ENCODE assay signal across 8 cellular contexts in the genomic region with DNA sequence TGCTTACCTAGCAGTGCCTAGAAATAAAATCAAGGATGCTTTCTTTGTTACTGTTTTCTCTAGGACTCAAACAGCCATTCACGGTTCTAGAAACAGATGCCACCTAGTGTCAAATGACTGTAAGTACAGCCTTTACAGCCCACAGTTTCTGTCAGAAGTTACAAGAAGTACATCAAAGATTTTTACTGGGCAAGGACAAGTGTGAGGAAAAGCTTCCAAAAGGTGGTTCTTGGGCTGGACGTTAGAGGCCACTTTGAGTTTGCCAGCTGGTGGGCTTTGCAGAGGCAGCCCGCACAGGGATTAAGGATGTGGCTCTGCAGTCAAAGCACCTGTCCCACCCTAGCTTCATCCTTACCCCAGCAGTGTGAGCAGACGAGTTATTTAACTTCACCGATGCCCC. TPM values are rescaled to one million over a fixed set of nuclear protein-coding genes. Genes with fewer than 3 reads are reported as not detected.
DNase-seq lines count a peak whose midpoint lies in the region; ATAC-seq and TF ChIP-seq lines count a peak whose summit lies in the region.

No MANE protein-coding gene starts in this region.

- H3K36me3 ChIP-seq in OCI-LY3 (replicated peaks; ENCODE audit: low read depth, low read length) (no peaks in the 10 kb centered on the region), upper lobe of right lung (no peaks in the 10 kb centered on the region)

- H3K27me3 ChIP-seq in OCI-LY3 (ENCODE audit: low read depth, low read length), result no peaks in the 10 kb centered on the region
- H3K27me3 ChIP-seq in upper lobe of right lung, result no peaks in the 10 kb centered on the region

- H3K9me3 ChIP-seq in OCI-LY3 (ENCODE audit: insufficient read depth, low read length), result no peaks in the 10 kb centered on the region
- no peaks in the 10 kb centered on the region for H3K9me3 ChIP-seq in upper lobe of right lung

- H4K20me1 ChIP-seq in OCI-LY3 (ENCODE audit: insufficient read depth, low read length), result peaks cover 92% of the 10 kb centered on the region

- no peaks in the 10 kb centered on the region for H3K27me3 Mint-ChIP-seq in central memory CD8-positive, alpha-beta T cell

- peak; percentile 52 for ATAC-seq in central memory CD8-positive, alpha-beta T cell (replicated peaks; ENCODE audit: extremely low read depth, poor library complexity, severe bottlenecking)
- ATAC-seq in left lobe of liver (peak; percentile 73), upper lobe of right lung (peak; percentile 75), GM21528 (IDR thresholded peaks at IDR 0.05; ENCODE audit: low FRiP score, unreplicated experiment) (no peak), HG02610 (IDR thresholded peaks at IDR 0.05; ENCODE audit: unreplicated experiment) (no peak)

- H3K4me2 ChIP-seq in OCI-LY3 (ENCODE audit: low read length), result no peak overlapping the region

- no peak overlapping the region for H3K4me3 ChIP-seq in OCI-LY3 (ENCODE audit: low read length)
- no peak overlapping the region for H3K4me3 ChIP-seq in upper lobe of right lung

- TF ChIP-seq CTCF in OCI-LY3 (IDR thresholded peaks at IDR 0.05; ENCODE audit: low read depth, low read length) (peak; percentile 94), upper lobe of right lung (IDR thresholded peaks at IDR 0.05) (peak; percentile 83)

- no peak overlapping the region for H3K4me3 Mint-ChIP-seq in central memory CD8-positive, alpha-beta T cell

- H3K27ac Mint-ChIP-seq in central memory CD8-positive, alpha-beta T cell (ENCODE audit: low read depth), result peak overlapping the region; percentile 20

- H3K4me1 Mint-ChIP-seq in central memory CD8-positive, alpha-beta T cell, result peaks cover 64% of the 10 kb centered on the region

- peak; percentile 60 for DNase-seq in EL
- DNase-seq in KG1 (lab: John Stamatoyannopoulos, UW), result peak; percentile 49
- peak in 1 of 2 donors; percentile 16 for DNase-seq in central memory CD8-positive, alpha-beta T cell (ENCODE audit: low spot score in 2 of 2)
- DNase-seq in left lobe of liver (ENCODE audit: low spot score), result no peak
- no peak for DNase-seq in upper lobe of right lung

- H3K27ac ChIP-seq in OCI-LY3 (ENCODE audit: low read length) (no peak overlapping the region), upper lobe of right lung (no peak overlapping the region)

- no peak overlapping the region for H2AFZ ChIP-seq in OCI-LY3 (ENCODE audit: low read depth, low read length)

- H3K79me2 ChIP-seq in OCI-LY3 (ENCODE audit: low read length), result peaks cover 100% of the 10 kb centered on the region

- intact Hi-C loops in upper lobe of right lung (cut with DNase I), result no loop called here

- H3K4me1 ChIP-seq in OCI-LY3 (ENCODE audit: low read length) (peaks cover 14% of the 10 kb centered on the region), upper lobe of right lung (peaks cover 60% of the 10 kb centered on the region)

- H3K9me3 Mint-ChIP-seq in central memory CD8-positive, alpha-beta T cell, result no peaks in the 10 kb centered on the region

- H3K36me3 Mint-ChIP-seq in central memory CD8-positive, alpha-beta T cell (ENCODE audit: insufficient read depth), result peaks cover 7% of the 10 kb centered on the region

- no peak overlapping the region for H3K9ac ChIP-seq in OCI-LY3 (ENCODE audit: low read length)

RNA-seq across cellular contexts. Expression of a gene that starts 6.9 kb away (rescaled TPM):
- total RNA-seq in left lobe of liver, result 19.3 TPM
- total RNA-seq in upper lobe of right lung, result 43.9 TPM

Comparison
In these comparisons a context has a peak if more than half of its experiments do, and no peak if none do; other contexts are left out.
1. DNase-seq: peak in EL (single experiment) and KG1 (single experiment); none in left lobe of liver (single experiment) and upper lobe of right lung (single experiment).
2. ATAC-seq: peak in central memory CD8-positive, alpha-beta T cell (single experiment), left lobe of liver (single experiment) and upper lobe of right lung (single experiment); none in GM21528 (single experiment) and HG02610 (single experiment).